1 cellular context compared by ENCODE assay signal in genomic region chr11:125201525-125202121, GRCh38.
TF ChIP-seq lines count a peak whose summit lies in the region.

No MANE protein-coding gene starts in this region.

TF ChIP-seq in HepG2, 621 proteins besides CTCF, POLR2A, EP300 and RAD21 (continued from another document):
- TF ChIP-seq CREM (IDR thresholded peaks at IDR 0.05) (no peak), CREM (CRISPR knock-in tag; IDR thresholded peaks at IDR 0.05) (no peak), SSRP1 (CRISPR knock-in tag; IDR thresholded peaks at IDR 0.05) (no peak), PAXIP1 (CRISPR knock-in tag; conservative IDR thresholded peaks at IDR 0.05) (peak; percentile 47), KLF13 (CRISPR knock-in tag; IDR thresholded peaks at IDR 0.05) (no peak), ZBTB7B (CRISPR knock-in tag; IDR thresholded peaks at IDR 0.05) (peak; percentile 34; the same call in 1 of the 2 replicates), ELF4 (CRISPR knock-in tag; IDR thresholded peaks at IDR 0.05; ENCODE audit: borderline replicate concordance) (no peak), RFX1 (IDR thresholded peaks at IDR 0.05) (no peak), CEBPG (CRISPR knock-in tag; IDR thresholded peaks at IDR 0.05) (peak; percentile 66), ZNF687 (CRISPR knock-in tag; IDR thresholded peaks at IDR 0.05) (0 out of 2 replicates have a peak, but pooled peaks have one; percentile 8), ZNF768 (CRISPR knock-in tag; IDR thresholded peaks at IDR 0.05) (0 out of 2 replicates have a peak, but pooled peaks have one; percentile 46), ZNF784 (CRISPR knock-in tag; IDR thresholded peaks at IDR 0.05; ENCODE audit: borderline replicate concordance) (no peak), U2AF1 (optimal IDR thresholded peaks at IDR 0.05; ENCODE audit: low read depth, low read length) (peak; percentile 72), CEBPB (IDR thresholded peaks at IDR 0.05; ENCODE audit: borderline replicate concordance, low read depth, low read length) (peak; percentile 77; the same call in 1 of the 2 replicates), USF2 (IDR thresholded peaks at IDR 0.05; ENCODE audit: low read depth, low read length) (no peak), USF2 (CRISPR knock-in tag; IDR thresholded peaks at IDR 0.05; ENCODE audit: borderline replicate concordance) (no peak), ZNF205 (CRISPR knock-in tag; IDR thresholded peaks at IDR 0.05) (no peak), ZNF318 (CRISPR knock-in tag; IDR thresholded peaks at IDR 0.05) (no peak), ZKSCAN5 (CRISPR knock-in tag; IDR thresholded peaks at IDR 0.05) (no peak), ZFP36 (IDR thresholded peaks at IDR 0.05; ENCODE audit: borderline replicate concordance, low read depth, low read length, partially characterized antibody) (no peak)
- TF ChIP-seq, protein P1, sequence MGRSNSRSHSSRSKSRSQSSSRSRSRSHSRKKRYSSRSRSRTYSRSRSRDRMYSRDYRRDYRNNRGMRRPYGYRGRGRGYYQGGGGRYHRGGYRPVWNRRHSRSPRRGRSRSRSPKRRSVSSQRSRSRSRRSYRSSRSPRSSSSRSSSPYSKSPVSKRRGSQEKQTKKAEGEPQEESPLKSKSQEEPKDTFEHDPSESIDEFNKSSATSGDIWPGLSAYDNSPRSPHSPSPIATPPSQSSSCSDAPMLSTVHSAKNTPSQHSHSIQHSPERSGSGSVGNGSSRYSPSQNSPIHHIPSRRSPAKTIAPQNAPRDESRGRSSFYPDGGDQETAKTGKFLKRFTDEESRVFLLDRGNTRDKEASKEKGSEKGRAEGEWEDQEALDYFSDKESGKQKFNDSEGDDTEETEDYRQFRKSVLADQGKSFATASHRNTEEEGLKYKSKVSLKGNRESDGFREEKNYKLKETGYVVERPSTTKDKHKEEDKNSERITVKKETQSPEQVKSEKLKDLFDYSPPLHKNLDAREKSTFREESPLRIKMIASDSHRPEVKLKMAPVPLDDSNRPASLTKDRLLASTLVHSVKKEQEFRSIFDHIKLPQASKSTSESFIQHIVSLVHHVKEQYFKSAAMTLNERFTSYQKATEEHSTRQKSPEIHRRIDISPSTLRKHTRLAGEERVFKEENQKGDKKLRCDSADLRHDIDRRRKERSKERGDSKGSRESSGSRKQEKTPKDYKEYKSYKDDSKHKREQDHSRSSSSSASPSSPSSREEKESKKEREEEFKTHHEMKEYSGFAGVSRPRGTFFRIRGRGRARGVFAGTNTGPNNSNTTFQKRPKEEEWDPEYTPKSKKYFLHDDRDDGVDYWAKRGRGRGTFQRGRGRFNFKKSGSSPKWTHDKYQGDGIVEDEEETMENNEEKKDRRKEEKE (IDR thresholded peaks at IDR 0.05), result no peak
- TF ChIP-seq, protein P2, sequence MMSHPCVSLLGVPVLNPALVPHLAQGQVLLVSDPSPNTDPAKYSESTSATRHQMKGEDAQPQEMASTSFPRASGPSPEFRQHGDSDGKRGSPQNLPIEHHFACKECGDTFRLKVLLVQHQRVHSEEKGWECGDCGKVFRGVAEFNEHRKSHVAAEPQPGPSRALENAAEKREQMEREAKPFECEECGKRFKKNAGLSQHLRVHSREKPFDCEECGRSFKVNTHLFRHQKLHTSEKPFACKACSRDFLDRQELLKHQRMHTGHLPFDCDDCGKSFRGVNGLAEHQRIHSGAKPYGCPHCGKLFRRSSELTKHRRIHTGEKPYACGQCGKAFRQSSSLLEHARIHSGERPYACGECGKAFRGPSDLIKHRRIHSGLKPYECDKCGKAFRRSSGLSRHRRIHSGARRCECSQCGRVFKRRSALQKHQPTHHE (CRISPR knock-in tag; IDR thresholded peaks at IDR 0.05; ENCODE audit: borderline replicate concordance), result no peak
